1 cellular context compared by ENCODE assay signal in genomic region chr6:25966707-25967106, GRCh38.
TF ChIP-seq lines count a peak whose summit lies in the region.

No MANE protein-coding gene starts in this region.

TF ChIP-seq in GM12878, 131 proteins besides CTCF, POLR2A, EP300 and RAD21:
- no peak for TF ChIP-seq STAT3 (IDR thresholded peaks at IDR 0.05; ENCODE audit: low read depth, low read length)
